10 cellular contexts compared by ENCODE assay signal in the genomic region with DNA sequence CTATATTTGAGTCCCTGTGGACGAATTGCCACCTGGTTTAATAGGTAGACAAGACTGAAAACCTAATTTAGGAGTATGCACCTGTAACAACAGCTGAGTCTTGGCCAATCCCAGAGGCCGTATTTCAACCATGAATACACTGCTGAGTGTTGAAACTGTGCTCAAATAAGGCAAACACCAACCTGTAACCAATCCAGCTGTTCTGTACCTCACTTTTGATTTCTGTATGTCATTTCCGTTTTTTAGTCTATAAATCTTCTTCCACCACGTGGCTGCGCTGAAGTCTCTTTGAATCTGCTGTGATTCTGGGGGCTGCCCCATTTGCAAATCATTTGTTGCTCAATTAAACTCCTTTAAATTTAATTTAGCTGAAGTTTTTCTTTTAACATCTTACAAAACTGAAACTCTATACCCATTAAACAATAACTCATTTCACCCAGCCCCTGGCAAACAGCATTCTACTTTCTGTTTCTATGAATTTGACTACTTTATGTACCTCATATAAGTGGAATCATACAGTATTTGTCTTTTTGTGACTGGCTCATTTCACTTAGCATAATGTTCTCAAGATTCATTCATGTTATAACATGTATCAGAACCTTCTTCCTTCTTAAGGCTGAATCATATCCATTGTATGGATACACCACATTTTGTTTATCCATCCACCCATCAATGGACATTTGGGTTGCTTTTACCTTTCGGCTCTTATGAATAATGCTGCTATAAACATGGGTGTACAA. TPM values are rescaled to one million over a fixed set of nuclear protein-coding genes. Genes with fewer than 3 reads are reported as not detected.
A peak's percentile ranks its signal among the peaks of the same experiment; 100 is the strongest.
DNase-seq lines count a peak whose midpoint lies in the region; ATAC-seq, FAIRE-seq and TF ChIP-seq lines count a peak whose summit lies in the region.
"Had no signal": no experiment of that assay in that cellular context is flagged by ENCODE, and none has a peak within 500 bp of the region (broad histone marks: within the 10 kb centered on the region; RNA-seq: fewer than 3 reads in every experiment).

No MANE protein-coding gene starts in this region.

- H3K36me3 Mint-ChIP-seq in activated naive CD4-positive, alpha-beta T cell treated with anti-CD3 and anti-CD28 coated beads, Interleukin-2, amount 50 U/mL, for 24 hours, result no peaks in the 10 kb centered on the region
- H3K36me3 Mint-ChIP-seq: CD14-positive monocyte had no signal

- no peaks in the 10 kb centered on the region for H4K20me1 ChIP-seq in HepG2 (ENCODE audit: insufficient read depth, low read length)

- WGBS in A549 (ENCODE audit: missing lambda C conversion rate), result 35% methylated on average over 6 of the region's 6 CpGs
- WGBS in HepG2 (ENCODE audit: low lambda C conversion rate), result 15% methylated on average over 6 of the region's 6 CpGs

- no peak overlapping the region for H3K27ac ChIP-seq in A549
- no peak overlapping the region for H3K27ac ChIP-seq in HepG2 (ENCODE audit: extremely low read length, insufficient read depth, low read length)
- H3K27ac ChIP-seq in ascending aorta, result no peak overlapping the region

- no peaks in the 10 kb centered on the region for H3K9me3 ChIP-seq in A549
- no peaks in the 10 kb centered on the region for H3K9me3 ChIP-seq in HepG2 (ENCODE audit: low read length)
- no peaks in the 10 kb centered on the region for H3K9me3 ChIP-seq in ascending aorta

- DNase-seq in A549 (ENCODE audit: low read depth in 1 of 2, low spot score in 1 of 2) (no peak), HepG2 (ENCODE audit: low spot score) (no peak), GM03348 (ENCODE audit: low spot score) (no peak), ascending aorta (ENCODE audit: low spot score in 2 of 2) (no peak)
- DNase-seq: NCI-H526 had no signal

- intact Hi-C loops in HepG2 (cut with micrococcal nuclease; ENCODE audit: unreplicated experiment) (no loop called here), ascending aorta (cut with DNase I) (no loop called here)

- H3K9ac ChIP-seq in HepG2 (ENCODE audit: insufficient read depth, low read depth, low read length), result no peak overlapping the region

- H3K27me3 Mint-ChIP-seq in activated naive CD4-positive, alpha-beta T cell treated with anti-CD3 and anti-CD28 coated beads, Interleukin-2, amount 50 U/mL, for 24 hours, result no peaks in the 10 kb centered on the region

- H3K27me3 ChIP-seq in HepG2 (ENCODE audit: control insufficient read depth in 1 of 2, insufficient read depth in 2 of 2, low read length in 2 of 2) (peaks cover 0 to 15% of the 10 kb centered on the region in 2 experiments; a peak in 2 of 5 replicates), ascending aorta (no peaks in the 10 kb centered on the region)

- H3K36me3 ChIP-seq in HepG2 (replicated peaks in 1 of 2; ENCODE audit: control insufficient read depth in 1 of 2, insufficient read depth in 2 of 2, low read length in 2 of 2) (no peaks in the 10 kb centered on the region), ascending aorta (no peaks in the 10 kb centered on the region)

- H3K4me3 ChIP-seq in A549, result no peak overlapping the region
- no peak overlapping the region for H3K4me3 ChIP-seq in HepG2 (replicated peaks in 1 of 3; ENCODE audit: insufficient read depth in 1 of 3, low read depth in 2 of 3, low read length in 3 of 3)
- H3K4me3 ChIP-seq in ascending aorta, result no peak overlapping the region

- no peak for TF ChIP-seq CTCF in A549 (IDR thresholded peaks at IDR 0.05)
- no peak for TF ChIP-seq CTCF in HepG2 (CRISPR knock-in tag; IDR thresholded peaks at IDR 0.05)
- TF ChIP-seq CTCF in ascending aorta (IDR thresholded peaks at IDR 0.05), result no peak

- CTCF ChIA-PET in A549 (lab: Yijun Ruan, JAX) (interaction anchor here (0.9 to 2.2 kb wide), 3 partner anchors 18 to 568 kb away, joined by 4 to 7 read pairs (median 4); no protein-coding TSS in a partner anchor), HepG2 (lab: Yijun Ruan, JAX; ENCODE audit: low intra/inter-chr PET ratio, low total read pairs) (no interaction called here)

- no peaks in the 10 kb centered on the region for H3K79me2 ChIP-seq in HepG2 (ENCODE audit: insufficient read depth, low read length)

- peaks cover 34% of the 10 kb centered on the region for H3K4me1 Mint-ChIP-seq in activated naive CD4-positive, alpha-beta T cell treated with anti-CD3 and anti-CD28 coated beads, Interleukin-2, amount 50 U/mL, for 24 hours

- FAIRE-seq in A549 (lab: Jason Lieb, UNC) (no peak), HepG2 (lab: Jason Lieb, UNC) (no peak)

- POLR2A ChIA-PET in A549 (lab: Yijun Ruan, JAX), result no interaction called here
- POLR2A ChIA-PET in HepG2 (lab: Yijun Ruan, JAX), result no interaction called here

- no peak for ATAC-seq in A549
- peak; percentile 65 for ATAC-seq in GM19372 (IDR thresholded peaks at IDR 0.05; ENCODE audit: low read depth, unreplicated experiment)
- ATAC-seq in HG03175 (IDR thresholded peaks at IDR 0.05; ENCODE audit: unreplicated experiment), result peak; percentile 79
- no peak for ATAC-seq in HepG2
- ATAC-seq in SK-N-SH treated with all-trans-retinoic acid at 6 μM for 48 hours, result no peak

- H3K4me3 Mint-ChIP-seq in activated naive CD4-positive, alpha-beta T cell treated with anti-CD3 and anti-CD28 coated beads, Interleukin-2, amount 50 U/mL, for 24 hours, result peak overlapping the region; percentile 45

- BruUV-seq in HepG2 (replicated peaks; lab: Mats Ljungman, UMichigan), result no TSS peak

- no peak for TF ChIP-seq RAD21 in A549 (conservative IDR thresholded peaks at IDR 0.05 in 1 of 2, IDR thresholded peaks at IDR 0.05 in 1 of 2)
- TF ChIP-seq RAD21 in HepG2 (CRISPR knock-in tag; IDR thresholded peaks at IDR 0.05), result no peak

- TF ChIP-seq POLR2A in A549 (IDR thresholded peaks at IDR 0.05; ENCODE audit: low read length) (no peak), HepG2 (IDR thresholded peaks at IDR 0.05; ENCODE audit: insufficient read depth in 1 of 2, low read depth in 2 of 2, low read length in 2 of 2) (no peak)

- no peak overlapping the region for H3K4me2 ChIP-seq in A549
- no peak overlapping the region for H3K4me2 ChIP-seq in HepG2 (ENCODE audit: low read depth, low read length)

- H3K27ac Mint-ChIP-seq in activated naive CD4-positive, alpha-beta T cell treated with anti-CD3 and anti-CD28 coated beads, Interleukin-2, amount 50 U/mL, for 24 hours, result peak overlapping the region; percentile 85

- H3K4me1 ChIP-seq in A549, result no peaks in the 10 kb centered on the region
- H3K4me1 ChIP-seq in HepG2 (ENCODE audit: insufficient read depth, low read length), result no peaks in the 10 kb centered on the region
- no peaks in the 10 kb centered on the region for H3K4me1 ChIP-seq in ascending aorta

- in situ Hi-C loops in HepG2 (cut with HindIII; ENCODE audit: extremely low pct_ligation_motif_present, low pct_unique_long_range_greater_than_20kb), result no loop called here

- H2AFZ ChIP-seq in HepG2 (ENCODE audit: low read length), result no peak overlapping the region

- TF ChIP-seq EP300 in A549 (IDR thresholded peaks at IDR 0.05) (no peak), HepG2 (IDR thresholded peaks at IDR 0.05; ENCODE audit: low read depth in 2 of 2, low read length in 2 of 2) (no peak), HepG2 (CRISPR knock-in tag; IDR thresholded peaks at IDR 0.05; ENCODE audit: borderline replicate concordance) (no peak)

- H3K9me3 Mint-ChIP-seq in activated naive CD4-positive, alpha-beta T cell treated with anti-CD3 and anti-CD28 coated beads, Interleukin-2, amount 50 U/mL, for 24 hours, result no peaks in the 10 kb centered on the region
- H3K9me3 Mint-ChIP-seq: CD14-positive monocyte had no signal

TF ChIP-seq in A549, 52 proteins besides CTCF, POLR2A, EP300 and RAD21 (continues in another document):
- no peak for TF ChIP-seq TFCP2L1 (CRISPR knock-in tag; IDR thresholded peaks at IDR 0.05)
- peak; percentile 75 for TF ChIP-seq RNF2 (IDR thresholded peaks at IDR 0.05; ENCODE audit: borderline replicate concordance, low read depth)
- TF ChIP-seq KDM5A (IDR thresholded peaks at IDR 0.05), result no peak

TF ChIP-seq in HepG2, 621 proteins besides CTCF, POLR2A, EP300 and RAD21 (continues in another document):
- TF ChIP-seq FOXP1 (IDR thresholded peaks at IDR 0.05) (no peak), FOXP1 (CRISPR knock-in tag; IDR thresholded peaks at IDR 0.05) (no peak)

TF ChIP-seq in SK-N-SH treated with all-trans-retinoic acid at 6 μM for 48 hours, 23 proteins besides CTCF, POLR2A, EP300 and RAD21 (continues in another document):
- TF ChIP-seq OSR1 (CRISPR knock-in tag; IDR thresholded peaks at IDR 0.05) (no peak), TOX (CRISPR knock-in tag; IDR thresholded peaks at IDR 0.05; ENCODE audit: borderline replicate concordance) (no peak), PPARA (CRISPR knock-in tag; IDR thresholded peaks at IDR 0.05; ENCODE audit: borderline replicate concordance) (no peak), ESRRG (CRISPR knock-in tag; IDR thresholded peaks at IDR 0.05) (no peak), TCF4 (CRISPR knock-in tag; IDR thresholded peaks at IDR 0.05; ENCODE audit: borderline replicate concordance) (no peak)

RNA-seq across cellular contexts. Expression of gene YPEL5, which starts 7.5 kb away (rescaled TPM):
- 89.6 and 93.4 TPM in 2 replicates for polyA plus RNA-seq in A549 (2011; rRNA removed)
- polyA plus RNA-seq in A549 (2012; cell fraction: cytosol; rRNA removed), result 17.9 and 26.9 TPM in 2 replicates
- 11.0 and 21.1 TPM in 2 replicates for polyA plus RNA-seq in A549 (2012; cell fraction: nucleus; rRNA removed)
- polyA plus RNA-seq in A549 (2017; fragmentation: RNase III; extraction: RNeasy Plus Mini Kit Qiagen cat#74134 plus additional on column Dnase treatment), result 37.6 to 50.3 TPM (median 45.6 TPM) in 3 replicates
- polyA minus RNA-seq in A549 (2011; rRNA and poly(A)+ RNA removed), result 57.5 and 69.1 TPM in 2 replicates
- total RNA-seq in HepG2 (2016; rRNA removed; fragmentation: Illumina TruSeq; extraction: Trizol), result 12.7 and 20.8 TPM in 2 replicates
- 3.1 and 4.2 TPM in 2 replicates for total RNA-seq in HepG2 (2016; cell fraction: cytosol; rRNA removed; fragmentation: Illumina TruSeq; extraction: Trizol; ENCODE audit: low read depth)
- total RNA-seq in HepG2 (2016; cell fraction: insoluble cytoplasmic fraction; rRNA removed; fragmentation: Illumina TruSeq; extraction: Trizol), result 13.3 and 21.4 TPM in 2 replicates
- total RNA-seq in HepG2 (2016; cell fraction: membrane; rRNA removed; fragmentation: Illumina TruSeq; extraction: Trizol), result 10.5 and 12.1 TPM in 2 replicates
- total RNA-seq in HepG2 (2016; cell fraction: nucleus; rRNA removed; fragmentation: Illumina TruSeq; extraction: Trizol), result 14.3 and 15.3 TPM in 2 replicates
- polyA plus RNA-seq in HepG2 (2011; rRNA removed), result 49.7 and 55.6 TPM in 2 replicates
- 28.5 and 45.1 TPM in 2 replicates for polyA plus RNA-seq in HepG2 (2011; cell fraction: cytosol; rRNA removed)
- 19.0 and 23.4 TPM in 2 replicates for polyA plus RNA-seq in HepG2 (2011; cell fraction: nucleus; rRNA removed)
- polyA plus RNA-seq in HepG2 (2012), result 47.3 and 48.5 TPM in 2 replicates
- polyA plus RNA-seq in HepG2 (2016; cell fraction: cytosol; fragmentation: Illumina TruSeq; extraction: Trizol; ENCODE audit: low read depth), result 3.6 and 4.4 TPM in 2 replicates
- polyA plus RNA-seq in HepG2 (2016; cell fraction: insoluble cytoplasmic fraction; fragmentation: Illumina TruSeq; extraction: Trizol; ENCODE audit: low read depth), result 30.6 and 37.0 TPM in 2 replicates
- 8.1 and 9.4 TPM in 2 replicates for polyA plus RNA-seq in HepG2 (2016; cell fraction: membrane; fragmentation: Illumina TruSeq; extraction: Trizol; ENCODE audit: low read depth)
- 16.6 and 19.4 TPM in 2 replicates for polyA plus RNA-seq in HepG2 (2016; cell fraction: nucleus; fragmentation: Illumina TruSeq; extraction: Trizol; ENCODE audit: insufficient read depth, low read depth)
- polyA minus RNA-seq in HepG2 (2011; rRNA and poly(A)+ RNA removed; ENCODE audit: low replicate concordance), result 8.5 and 44.5 TPM in 2 replicates
- 24.6 and 35.0 TPM in 2 replicates for polyA minus RNA-seq in HepG2 (2011; cell fraction: cytosol; rRNA and poly(A)+ RNA removed)
- polyA minus RNA-seq in HepG2 (2011; cell fraction: nucleus; rRNA and poly(A)+ RNA removed), result 38.5 and 44.5 TPM in 2 replicates
- total RNA-seq in ascending aorta, result 14.2 TPM

Comparison
In these comparisons a context has a peak if more than half of its experiments do, and no peak if none do; other contexts are left out.
1. ATAC-seq: peak in GM19372 (single experiment) and HG03175 (single experiment); none in A549 (0 of 2), HepG2 (single experiment) and SK-N-SH treated with all-trans-retinoic acid at 6 μM for 48 hours (single experiment).
2. Of the 38 proteins assayed by ChIP-seq in both HepG2 and A549: peak only in HepG2: none; only in A549: RNF2; in both: none; in neither: 37.